Comparison of ENCODE assay signal across 1 cellular context in genomic region chr13:46799139-46799538, GRCh38.
A peak's percentile ranks its signal among the peaks of the same experiment; 100 is the strongest.
TF ChIP-seq lines count a peak whose summit lies in the region.

No MANE protein-coding gene starts in this region.

TF ChIP-seq in HepG2, 621 proteins besides CTCF, POLR2A, EP300 and RAD21 (continued from another document and continues in another):
- TF ChIP-seq, protein P1, sequence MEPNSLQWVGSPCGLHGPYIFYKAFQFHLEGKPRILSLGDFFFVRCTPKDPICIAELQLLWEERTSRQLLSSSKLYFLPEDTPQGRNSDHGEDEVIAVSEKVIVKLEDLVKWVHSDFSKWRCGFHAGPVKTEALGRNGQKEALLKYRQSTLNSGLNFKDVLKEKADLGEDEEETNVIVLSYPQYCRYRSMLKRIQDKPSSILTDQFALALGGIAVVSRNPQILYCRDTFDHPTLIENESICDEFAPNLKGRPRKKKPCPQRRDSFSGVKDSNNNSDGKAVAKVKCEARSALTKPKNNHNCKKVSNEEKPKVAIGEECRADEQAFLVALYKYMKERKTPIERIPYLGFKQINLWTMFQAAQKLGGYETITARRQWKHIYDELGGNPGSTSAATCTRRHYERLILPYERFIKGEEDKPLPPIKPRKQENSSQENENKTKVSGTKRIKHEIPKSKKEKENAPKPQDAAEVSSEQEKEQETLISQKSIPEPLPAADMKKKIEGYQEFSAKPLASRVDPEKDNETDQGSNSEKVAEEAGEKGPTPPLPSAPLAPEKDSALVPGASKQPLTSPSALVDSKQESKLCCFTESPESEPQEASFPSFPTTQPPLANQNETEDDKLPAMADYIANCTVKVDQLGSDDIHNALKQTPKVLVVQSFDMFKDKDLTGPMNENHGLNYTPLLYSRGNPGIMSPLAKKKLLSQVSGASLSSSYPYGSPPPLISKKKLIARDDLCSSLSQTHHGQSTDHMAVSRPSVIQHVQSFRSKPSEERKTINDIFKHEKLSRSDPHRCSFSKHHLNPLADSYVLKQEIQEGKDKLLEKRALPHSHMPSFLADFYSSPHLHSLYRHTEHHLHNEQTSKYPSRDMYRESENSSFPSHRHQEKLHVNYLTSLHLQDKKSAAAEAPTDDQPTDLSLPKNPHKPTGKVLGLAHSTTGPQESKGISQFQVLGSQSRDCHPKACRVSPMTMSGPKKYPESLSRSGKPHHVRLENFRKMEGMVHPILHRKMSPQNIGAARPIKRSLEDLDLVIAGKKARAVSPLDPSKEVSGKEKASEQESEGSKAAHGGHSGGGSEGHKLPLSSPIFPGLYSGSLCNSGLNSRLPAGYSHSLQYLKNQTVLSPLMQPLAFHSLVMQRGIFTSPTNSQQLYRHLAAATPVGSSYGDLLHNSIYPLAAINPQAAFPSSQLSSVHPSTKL (CRISPR knock-in tag; IDR thresholded peaks at IDR 0.05), result peak; percentile 38; the same call in 1 of the 2 replicates
- TF ChIP-seq PAWR (CRISPR knock-in tag; IDR thresholded peaks at IDR 0.05; ENCODE audit: borderline replicate concordance), result no peak
- peak; percentile 67 for TF ChIP-seq CEBPG (CRISPR knock-in tag; IDR thresholded peaks at IDR 0.05)
- peak; percentile 42 for TF ChIP-seq SOX5 (CRISPR knock-in tag; IDR thresholded peaks at IDR 0.05; ENCODE audit: borderline replicate concordance)
- TF ChIP-seq, protein P2, sequence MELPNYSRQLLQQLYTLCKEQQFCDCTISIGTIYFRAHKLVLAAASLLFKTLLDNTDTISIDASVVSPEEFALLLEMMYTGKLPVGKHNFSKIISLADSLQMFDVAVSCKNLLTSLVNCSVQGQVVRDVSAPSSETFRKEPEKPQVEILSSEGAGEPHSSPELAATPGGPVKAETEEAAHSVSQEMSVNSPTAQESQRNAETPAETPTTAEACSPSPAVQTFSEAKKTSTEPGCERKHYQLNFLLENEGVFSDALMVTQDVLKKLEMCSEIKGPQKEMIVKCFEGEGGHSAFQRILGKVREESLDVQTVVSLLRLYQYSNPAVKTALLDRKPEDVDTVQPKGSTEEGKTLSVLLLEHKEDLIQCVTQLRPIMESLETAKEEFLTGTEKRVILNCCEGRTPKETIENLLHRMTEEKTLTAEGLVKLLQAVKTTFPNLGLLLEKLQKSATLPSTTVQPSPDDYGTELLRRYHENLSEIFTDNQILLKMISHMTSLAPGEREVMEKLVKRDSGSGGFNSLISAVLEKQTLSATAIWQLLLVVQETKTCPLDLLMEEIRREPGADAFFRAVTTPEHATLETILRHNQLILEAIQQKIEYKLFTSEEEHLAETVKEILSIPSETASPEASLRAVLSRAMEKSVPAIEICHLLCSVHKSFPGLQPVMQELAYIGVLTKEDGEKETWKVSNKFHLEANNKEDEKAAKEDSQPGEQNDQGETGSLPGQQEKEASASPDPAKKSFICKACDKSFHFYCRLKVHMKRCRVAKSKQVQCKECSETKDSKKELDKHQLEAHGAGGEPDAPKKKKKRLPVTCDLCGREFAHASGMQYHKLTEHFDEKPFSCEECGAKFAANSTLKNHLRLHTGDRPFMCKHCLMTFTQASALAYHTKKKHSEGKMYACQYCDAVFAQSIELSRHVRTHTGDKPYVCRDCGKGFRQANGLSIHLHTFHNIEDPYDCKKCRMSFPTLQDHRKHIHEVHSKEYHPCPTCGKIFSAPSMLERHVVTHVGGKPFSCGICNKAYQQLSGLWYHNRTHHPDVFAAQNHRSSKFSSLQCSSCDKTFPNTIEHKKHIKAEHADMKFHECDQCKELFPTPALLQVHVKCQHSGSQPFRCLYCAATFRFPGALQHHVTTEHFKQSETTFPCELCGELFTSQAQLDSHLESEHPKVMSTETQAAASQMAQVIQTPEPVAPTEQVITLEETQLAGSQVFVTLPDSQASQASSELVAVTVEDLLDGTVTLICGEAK (IDR thresholded peaks at IDR 0.05), result no peak
- TF ChIP-seq, protein P2 (CRISPR knock-in tag; IDR thresholded peaks at IDR 0.05), result no peak
- TF ChIP-seq TBP (CRISPR knock-in tag; IDR thresholded peaks at IDR 0.05), result no peak
- no peak for TF ChIP-seq HDAC2 (CRISPR knock-in tag; IDR thresholded peaks at IDR 0.05)
- no peak for TF ChIP-seq SOX6 (IDR thresholded peaks at IDR 0.05)
- TF ChIP-seq SOX6 (CRISPR knock-in tag; IDR thresholded peaks at IDR 0.05), result peak; percentile 84
- no peak for TF ChIP-seq SRSF9 (IDR thresholded peaks at IDR 0.05; ENCODE audit: borderline replicate concordance, insufficient read depth, low read depth, low read length, poor library complexity, severe bottlenecking)
- TF ChIP-seq ZMAT3 (CRISPR knock-in tag; conservative IDR thresholded peaks at IDR 0.05), result no peak
- no peak for TF ChIP-seq TBX3 (IDR thresholded peaks at IDR 0.05; ENCODE audit: borderline replicate concordance)
- TF ChIP-seq FOXA1 (IDR thresholded peaks at IDR 0.05), result no peak
- peak; percentile 68 for TF ChIP-seq FOXA1 (CRISPR knock-in tag; IDR thresholded peaks at IDR 0.05)
- TF ChIP-seq ATAD3A (CRISPR knock-in tag; IDR thresholded peaks at IDR 0.05), result no peak
- no peak for TF ChIP-seq SMAD9 (CRISPR knock-in tag; IDR thresholded peaks at IDR 0.05)
- TF ChIP-seq PHB2 (IDR thresholded peaks at IDR 0.05; ENCODE audit: partially characterized antibody), result no peak
- TF ChIP-seq TGIF2 (CRISPR knock-in tag; IDR thresholded peaks at IDR 0.05), result no peak
- TF ChIP-seq ZNF816 (CRISPR knock-in tag; IDR thresholded peaks at IDR 0.05; ENCODE audit: borderline replicate concordance), result no peak
- no peak for TF ChIP-seq SSRP1 (CRISPR knock-in tag; IDR thresholded peaks at IDR 0.05)
- TF ChIP-seq ZBTB39 (CRISPR knock-in tag; IDR thresholded peaks at IDR 0.05), result no peak
- no peak for TF ChIP-seq BATF2 (CRISPR knock-in tag; IDR thresholded peaks at IDR 0.05)
- no peak for TF ChIP-seq CHD4 (IDR thresholded peaks at IDR 0.05; ENCODE audit: borderline replicate concordance, low read length)
- no peak for TF ChIP-seq DPF2 (CRISPR knock-in tag; IDR thresholded peaks at IDR 0.05; ENCODE audit: borderline replicate concordance, low read depth)
- no peak for TF ChIP-seq MED13 (CRISPR knock-in tag; IDR thresholded peaks at IDR 0.05)
- peak; percentile 75 for TF ChIP-seq CEBPB (IDR thresholded peaks at IDR 0.05; ENCODE audit: borderline replicate concordance, low read depth, low read length)
- TF ChIP-seq CREM (IDR thresholded peaks at IDR 0.05), result no peak
- no peak for TF ChIP-seq CREM (CRISPR knock-in tag; IDR thresholded peaks at IDR 0.05)
- TF ChIP-seq RNF2 (conservative IDR thresholded peaks at IDR 0.05; ENCODE audit: low read depth), result no peak
- no peak for TF ChIP-seq NFKBIZ (CRISPR knock-in tag; IDR thresholded peaks at IDR 0.05)
- no peak for TF ChIP-seq NFE2L1 (CRISPR knock-in tag; IDR thresholded peaks at IDR 0.05; ENCODE audit: borderline replicate concordance)
- TF ChIP-seq ESRRA (CRISPR knock-in tag; IDR thresholded peaks at IDR 0.05; ENCODE audit: low read depth), result no peak
- TF ChIP-seq ZNF644 (CRISPR knock-in tag; IDR thresholded peaks at IDR 0.05; ENCODE audit: low read depth), result peak; percentile 31; the same call in 1 of the 2 replicates
- no peak for TF ChIP-seq SP140L (CRISPR knock-in tag; IDR thresholded peaks at IDR 0.05; ENCODE audit: borderline replicate concordance)
- TF ChIP-seq RBM22 (optimal IDR thresholded peaks at IDR 0.05; ENCODE audit: low read length), result no peak
- no peak for TF ChIP-seq SAFB2 (CRISPR knock-in tag; IDR thresholded peaks at IDR 0.05; ENCODE audit: borderline replicate concordance, low read depth)
- no peak for TF ChIP-seq HOXA9 (CRISPR knock-in tag; IDR thresholded peaks at IDR 0.05; ENCODE audit: borderline replicate concordance)
- TF ChIP-seq, protein P3, sequence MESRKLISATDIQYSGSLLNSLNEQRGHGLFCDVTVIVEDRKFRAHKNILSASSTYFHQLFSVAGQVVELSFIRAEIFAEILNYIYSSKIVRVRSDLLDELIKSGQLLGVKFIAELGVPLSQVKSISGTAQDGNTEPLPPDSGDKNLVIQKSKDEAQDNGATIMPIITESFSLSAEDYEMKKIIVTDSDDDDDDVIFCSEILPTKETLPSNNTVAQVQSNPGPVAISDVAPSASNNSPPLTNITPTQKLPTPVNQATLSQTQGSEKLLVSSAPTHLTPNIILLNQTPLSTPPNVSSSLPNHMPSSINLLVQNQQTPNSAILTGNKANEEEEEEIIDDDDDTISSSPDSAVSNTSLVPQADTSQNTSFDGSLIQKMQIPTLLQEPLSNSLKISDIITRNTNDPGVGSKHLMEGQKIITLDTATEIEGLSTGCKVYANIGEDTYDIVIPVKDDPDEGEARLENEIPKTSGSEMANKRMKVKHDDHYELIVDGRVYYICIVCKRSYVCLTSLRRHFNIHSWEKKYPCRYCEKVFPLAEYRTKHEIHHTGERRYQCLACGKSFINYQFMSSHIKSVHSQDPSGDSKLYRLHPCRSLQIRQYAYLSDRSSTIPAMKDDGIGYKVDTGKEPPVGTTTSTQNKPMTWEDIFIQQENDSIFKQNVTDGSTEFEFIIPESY (CRISPR knock-in tag; IDR thresholded peaks at IDR 0.05), result no peak
- TF ChIP-seq CREBL2 (CRISPR knock-in tag; IDR thresholded peaks at IDR 0.05; ENCODE audit: borderline replicate concordance), result no peak
- TF ChIP-seq, protein P4, sequence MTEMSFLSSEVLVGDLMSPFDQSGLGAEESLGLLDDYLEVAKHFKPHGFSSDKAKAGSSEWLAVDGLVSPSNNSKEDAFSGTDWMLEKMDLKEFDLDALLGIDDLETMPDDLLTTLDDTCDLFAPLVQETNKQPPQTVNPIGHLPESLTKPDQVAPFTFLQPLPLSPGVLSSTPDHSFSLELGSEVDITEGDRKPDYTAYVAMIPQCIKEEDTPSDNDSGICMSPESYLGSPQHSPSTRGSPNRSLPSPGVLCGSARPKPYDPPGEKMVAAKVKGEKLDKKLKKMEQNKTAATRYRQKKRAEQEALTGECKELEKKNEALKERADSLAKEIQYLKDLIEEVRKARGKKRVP (CRISPR knock-in tag; IDR thresholded peaks at IDR 0.05), result no peak
- no peak for TF ChIP-seq NFIB (CRISPR knock-in tag; IDR thresholded peaks at IDR 0.05; ENCODE audit: borderline replicate concordance)
- peak; percentile 51; the same call in 1 of the 2 replicates for TF ChIP-seq GATAD2A (CRISPR knock-in tag; IDR thresholded peaks at IDR 0.05)
